In the genomic region with DNA sequence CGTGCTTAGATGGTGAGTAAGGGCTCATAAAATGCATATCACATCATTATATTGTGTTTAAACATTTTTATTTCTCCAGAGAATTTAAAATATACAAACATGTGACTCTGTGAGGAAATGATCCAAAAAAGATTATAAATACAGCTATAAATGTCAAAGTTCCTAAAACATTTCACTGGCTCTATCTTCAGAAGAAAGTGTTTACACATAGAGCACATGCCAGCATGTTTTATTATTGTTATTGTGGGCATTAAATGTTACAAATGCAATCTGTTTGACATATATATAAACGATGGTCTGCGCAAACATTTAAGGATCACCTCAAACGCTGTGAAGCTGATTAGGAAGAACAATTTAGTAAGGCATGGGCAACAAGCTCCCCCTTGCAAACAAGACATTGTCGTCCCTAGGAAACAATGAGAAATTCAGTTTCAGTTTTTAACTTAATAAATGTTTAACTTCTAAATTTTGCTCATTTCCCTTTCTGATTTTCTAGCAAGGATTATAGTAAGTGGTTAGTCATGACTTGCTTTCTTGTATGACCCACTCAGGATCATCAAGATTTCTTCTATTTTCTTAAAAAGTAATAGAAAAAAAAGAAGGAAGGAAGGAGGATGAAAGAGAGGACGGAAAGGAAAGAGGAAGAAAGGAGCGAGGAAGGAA, we compare ENCODE assay signal across 28 cellular contexts.
A peak's percentile ranks its signal among the peaks of the same experiment; 100 is the strongest.
DNase-seq lines count a peak whose midpoint lies in the region; ATAC-seq lines count a peak whose summit lies in the region.
"Had no signal": no experiment of that assay in that cellular context is flagged by ENCODE, and none has a peak within 500 bp of the region (broad histone marks: within the 10 kb centered on the region; RNA-seq: fewer than 3 reads in every experiment).

No MANE protein-coding gene starts in this region.

- H3K27ac Mint-ChIP-seq in activated T-cell treated with anti-CD3 and anti-CD28 coated beads, Interleukin-2, amount 50 U/mL, for 72 hours, result peak overlapping the region; percentile 93
- H3K27ac Mint-ChIP-seq: stimulated activated naive CD8-positive, alpha-beta T cell treated with anti-CD3 and anti-CD28 coated beads, Interleukin-15, Interleukin-2, amounts not matched to agents 100 ng/mL and 50 ng/mL, for 24 hours had no signal

- no peak for DNase-seq in activated T-cell treated with anti-CD3 and anti-CD28 coated beads, Interleukin-2, amount 50 U/mL, for 72 hours
- DNase-seq in activated T-cell treated with anti-CD3 and anti-CD28 coated beads for 4 hours (no peak), T-helper 2 cell (no peak), DMS53 treated with DMSO at 0.1 percent for 48 hours (lab: John Stamatoyannopoulos, UW; ENCODE audit: unreplicated experiment) (no peak), glomerular visceral epithelial cell (ENCODE audit: extremely low spot score) (no peak), DMS153 (lab: John Stamatoyannopoulos, UW) (no peak)
- DNase-seq: 8988T; activated CD4-positive, alpha-beta T cell treated with anti-CD3 and anti-CD28 coated beads, Interleukin-2, amount 50 U/mL, for 1 hour; activated CD8-positive, alpha-beta memory T cell treated with anti-CD3 and anti-CD28 coated beads, Interleukin-2, amount 50 U/mL, for 48 hours; activated naive CD4-positive, alpha-beta T cell treated with Interleukin-2 at 50 U/mL for 16 hours; anterior cingulate cortex; BE2C; Calu3; effector CD8-positive, alpha-beta T cell; glutamatergic neuron; left lung; midbrain; NCI-H1436; NCI-H2171; NCI-H748 treated with DMSO at 0.1 percent for 48 hours; PC-9; stimulated activated CD4-positive, alpha-beta T cell treated with anti-CD3 and anti-CD28 coated beads, Interleukin-2, amount 100 ng/mL, for 24 hours; T-helper 1 cell; upper lobe of right lung had no signal

- peaks cover 0 to 2% of the 10 kb centered on the region in 2 donors for H3K36me3 Mint-ChIP-seq in activated T-cell treated with anti-CD3 and anti-CD28 coated beads, Interleukin-2, amount 50 U/mL, for 72 hours (ENCODE audit: insufficient read depth in 2 of 2)

- ATAC-seq in activated T-cell treated with anti-CD3 and anti-CD28 coated beads, Interleukin-2, amount 50 U/mL, for 72 hours (replicated peaks in 1 of 2), result no peak
- ATAC-seq in HG02759 (IDR thresholded peaks at IDR 0.05; ENCODE audit: unreplicated experiment), result peak; percentile 43
- ATAC-seq in HG03460 (IDR thresholded peaks at IDR 0.05; ENCODE audit: unreplicated experiment), result peak; percentile 56
- ATAC-seq: esophagus mucosa, left lung, upper lobe of right lung had no signal

- H3K27me3 Mint-ChIP-seq in activated T-cell treated with anti-CD3 and anti-CD28 coated beads, Interleukin-2, amount 50 U/mL, for 72 hours (ENCODE audit: low read depth), result no peaks in the 10 kb centered on the region
- H3K27me3 Mint-ChIP-seq: stimulated activated naive CD8-positive, alpha-beta T cell treated with anti-CD3 and anti-CD28 coated beads, Interleukin-15, Interleukin-2, amounts not matched to agents 100 ng/mL and 50 ng/mL, for 24 hours had no signal

- H3K4me1 Mint-ChIP-seq in activated T-cell treated with anti-CD3 and anti-CD28 coated beads, Interleukin-2, amount 50 U/mL, for 72 hours (ENCODE audit: low read depth), result peaks cover 23% of the 10 kb centered on the region

- H3K9me3 Mint-ChIP-seq in activated T-cell treated with anti-CD3 and anti-CD28 coated beads, Interleukin-2, amount 50 U/mL, for 72 hours, result no peaks in the 10 kb centered on the region
- H3K9me3 Mint-ChIP-seq: stimulated activated naive CD8-positive, alpha-beta T cell treated with anti-CD3 and anti-CD28 coated beads, Interleukin-15, Interleukin-2, amounts not matched to agents 100 ng/mL and 50 ng/mL, for 24 hours had no signal

- no peak overlapping the region for H3K4me3 Mint-ChIP-seq in activated T-cell treated with anti-CD3 and anti-CD28 coated beads, Interleukin-2, amount 50 U/mL, for 72 hours
- H3K4me3 Mint-ChIP-seq: stimulated activated naive CD8-positive, alpha-beta T cell treated with anti-CD3 and anti-CD28 coated beads, Interleukin-15, Interleukin-2, amounts not matched to agents 100 ng/mL and 50 ng/mL, for 24 hours had no signal

Comparison
In these comparisons a context has a peak if more than half of its experiments do, and no peak if none do; other contexts are left out.
1. ATAC-seq: peak in HG02759 (single experiment) and HG03460 (single experiment); none in activated T-cell treated with anti-CD3 and anti-CD28 coated beads, Interleukin-2, amount 50 U/mL, for 72 hours (0 of 2).